Comparison of ENCODE assay signal across 8 cellular contexts in the genomic region with DNA sequence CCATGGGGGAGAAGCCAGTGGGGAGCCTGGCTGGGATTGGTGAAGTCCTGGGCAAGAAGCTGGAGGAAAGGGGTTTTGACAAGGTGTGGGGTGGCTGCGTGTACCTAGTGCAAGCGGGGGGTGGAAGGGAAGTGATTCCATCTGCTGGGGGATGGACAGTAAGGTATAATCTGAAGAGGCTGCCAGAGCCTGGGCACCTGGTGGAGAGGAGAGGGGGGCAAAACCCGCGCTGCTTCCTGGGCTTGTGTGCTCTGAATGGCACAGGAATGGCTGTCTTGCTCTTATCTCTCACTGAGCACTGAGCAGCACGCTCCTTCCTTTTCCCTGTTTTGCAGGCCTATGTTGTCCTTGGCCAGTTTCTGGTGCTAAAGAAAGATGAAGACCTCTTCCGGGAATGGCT. TPM values are rescaled to one million over a fixed set of nuclear protein-coding genes. Genes with fewer than 3 reads are reported as not detected.
DNase-seq lines count a peak whose midpoint lies in the region; ATAC-seq lines count a peak whose summit lies in the region.

No MANE protein-coding gene starts in this region.

- H3K4me1 Mint-ChIP-seq in activated T-cell treated with anti-CD3 and anti-CD28 coated beads, Interleukin-2, amount 50 U/mL, for 24 hours (ENCODE audit: low read depth) = peaks cover 40% of the 10 kb centered on the region
- H3K4me1 Mint-ChIP-seq in activated naive CD8-positive, alpha-beta T cell treated with anti-CD3 and anti-CD28 coated beads, Interleukin-2, amount 50 U/mL, for 24 hours = peaks cover 49% of the 10 kb centered on the region

- ATAC-seq in activated naive CD8-positive, alpha-beta T cell treated with anti-CD3 and anti-CD28 coated beads, Interleukin-2, amount 50 U/mL, for 24 hours = no peak
- ATAC-seq in GM21737 (IDR thresholded peaks at IDR 0.05; ENCODE audit: unreplicated experiment) (no peak), HG02981 (IDR thresholded peaks at IDR 0.05; ENCODE audit: unreplicated experiment) (no peak)

- DNase-seq in activated T-cell treated with anti-CD3 and anti-CD28 coated beads, Interleukin-2, amount 50 U/mL, for 24 hours = no peak
- no peak for DNase-seq in activated T-cell treated with anti-CD3 and anti-CD28 coated beads, Interleukin-2, amount 50 U/mL, for 48 hours
- DNase-seq in activated naive CD8-positive, alpha-beta T cell treated with anti-CD3 and anti-CD28 coated beads, Interleukin-2, amount 50 U/mL, for 24 hours = no peak
- no peak for DNase-seq in cerebellum (ENCODE audit: low spot score)

- H3K9me3 ChIP-seq in thymus (ENCODE audit: control insufficient read depth) = no peaks in the 10 kb centered on the region

- H3K4me3 Mint-ChIP-seq in activated T-cell treated with anti-CD3 and anti-CD28 coated beads, Interleukin-2, amount 50 U/mL, for 24 hours = peak overlapping the region; percentile 100
- peak overlapping the region; percentile 100 for H3K4me3 Mint-ChIP-seq in activated naive CD8-positive, alpha-beta T cell treated with anti-CD3 and anti-CD28 coated beads, Interleukin-2, amount 50 U/mL, for 24 hours

- H3K27ac Mint-ChIP-seq in activated T-cell treated with anti-CD3 and anti-CD28 coated beads, Interleukin-2, amount 50 U/mL, for 24 hours = peak overlapping the region; percentile 99
- peak overlapping the region; percentile 89 for H3K27ac Mint-ChIP-seq in activated naive CD8-positive, alpha-beta T cell treated with anti-CD3 and anti-CD28 coated beads, Interleukin-2, amount 50 U/mL, for 24 hours

- no peaks in the 10 kb centered on the region for H3K9me3 Mint-ChIP-seq in activated T-cell treated with anti-CD3 and anti-CD28 coated beads, Interleukin-2, amount 50 U/mL, for 24 hours
- H3K9me3 Mint-ChIP-seq in activated naive CD8-positive, alpha-beta T cell treated with anti-CD3 and anti-CD28 coated beads, Interleukin-2, amount 50 U/mL, for 24 hours = no peaks in the 10 kb centered on the region

- H3K27me3 ChIP-seq in layer of hippocampus (ENCODE audit: control insufficient read depth, insufficient read depth, low read length) (no peaks in the 10 kb centered on the region), thymus (ENCODE audit: control insufficient read depth, insufficient read depth) (no peaks in the 10 kb centered on the region)

- WGBS in thymus = 86% methylated on average over 6 of the region's 6 CpGs

- peaks cover 5% of the 10 kb centered on the region for H3K4me1 ChIP-seq in thymus (ENCODE audit: control insufficient read depth, insufficient read depth, low read length)

- H3K4me3 ChIP-seq in thymus (ENCODE audit: low read length) = peak overlapping the region; percentile 86

- H3K36me3 ChIP-seq in thymus (ENCODE audit: control insufficient read depth, insufficient read depth) = peaks cover 39% of the 10 kb centered on the region

- H3K36me3 Mint-ChIP-seq in activated T-cell treated with anti-CD3 and anti-CD28 coated beads, Interleukin-2, amount 50 U/mL, for 24 hours (ENCODE audit: low read depth) = peaks cover 79% of the 10 kb centered on the region
- H3K36me3 Mint-ChIP-seq in activated naive CD8-positive, alpha-beta T cell treated with anti-CD3 and anti-CD28 coated beads, Interleukin-2, amount 50 U/mL, for 24 hours (ENCODE audit: low read depth) = peaks cover 41% of the 10 kb centered on the region

- H3K27me3 Mint-ChIP-seq in activated T-cell treated with anti-CD3 and anti-CD28 coated beads, Interleukin-2, amount 50 U/mL, for 24 hours = no peaks in the 10 kb centered on the region
- no peaks in the 10 kb centered on the region for H3K27me3 Mint-ChIP-seq in activated naive CD8-positive, alpha-beta T cell treated with anti-CD3 and anti-CD28 coated beads, Interleukin-2, amount 50 U/mL, for 24 hours

- H3K27ac ChIP-seq in layer of hippocampus (ENCODE audit: low read depth, low read length) (peak overlapping the region; percentile 99), thymus (ENCODE audit: low read depth) (no peak overlapping the region)

RNA-seq across cellular contexts. Expression of gene BANF1, which starts 1.0 kb away (rescaled TPM):
- polyA plus RNA-seq in thymus = 172 TPM
- total RNA-seq in cerebellum = 14.8 TPM

RNA-seq across cellular contexts. Expression of gene EIF1AD, which starts 1.3 kb away (rescaled TPM):
- polyA plus RNA-seq in thymus = 17.8 TPM
- 22.3 TPM for total RNA-seq in cerebellum

RNA-seq across cellular contexts. Expression of gene CST6, which starts 8.5 kb away (rescaled TPM):
- 23.0 TPM for polyA plus RNA-seq in thymus
- not detected for total RNA-seq in cerebellum

RNA-seq across cellular contexts. Expression of gene CATSPER1, which starts 23.0 kb away (rescaled TPM):
- polyA plus RNA-seq in thymus = 0.34 TPM
- not detected for total RNA-seq in cerebellum

RNA-seq across cellular contexts. Expression of gene SART1, which starts 41.8 kb away (rescaled TPM):
- polyA plus RNA-seq in thymus = 97.5 TPM
- total RNA-seq in cerebellum = 22.9 TPM
